1 cellular context compared by ENCODE assay signal in genomic region chr5:134437340-134438267, GRCh38.
TF ChIP-seq lines count a peak whose summit lies in the region.

No MANE protein-coding gene starts in this region.

TF ChIP-seq in K562, 482 proteins besides CTCF, POLR2A, EP300 and RAD21 (continued from another document and continues in another):
- TF ChIP-seq MGA (IDR thresholded peaks at IDR 0.05) (peak; percentile 35; the same call in 1 of the 2 replicates), SP1 (CRISPR knock-in tag; IDR thresholded peaks at IDR 0.05) (peak; percentile 51; the same call in 1 of the 2 replicates), HNRNPL (IDR thresholded peaks at IDR 0.05; ENCODE audit: low read depth, low read length) (no peak), CUX1 (CRISPR knock-in tag; IDR thresholded peaks at IDR 0.05) (peak; percentile 53; the same call in 1 of the 2 replicates), E2F6 (IDR thresholded peaks at IDR 0.05; ENCODE audit: borderline replicate concordance in 1 of 2, extremely low read depth in 1 of 2, insufficient read depth in 1 of 2, insufficient read length in 1 of 2, low read depth in 1 of 2, low read length in 1 of 2, poor library complexity in 1 of 2, severe bottlenecking in 1 of 2) (peak in 1 of 2 experiments; percentile 51), MED1 (CRISPR knock-in tag; IDR thresholded peaks at IDR 0.05; ENCODE audit: borderline replicate concordance) (no peak), ZBTB17 (CRISPR knock-in tag; IDR thresholded peaks at IDR 0.05) (0 out of 2 replicates have a peak, but pooled peaks have one; percentile 44), FOXP1 (CRISPR knock-in tag; IDR thresholded peaks at IDR 0.05) (no peak), ZNF639 (CRISPR knock-in tag; conservative IDR thresholded peaks at IDR 0.05 in 1 of 2, IDR thresholded peaks at IDR 0.05 in 1 of 2) (peak in 1 of 2 experiments; percentile 78; a peak in 2 of 4 replicates), ZNF395 (CRISPR knock-in tag; IDR thresholded peaks at IDR 0.05) (peak; percentile 89; the same call in 1 of the 2 replicates), TAF9B (IDR thresholded peaks at IDR 0.05; ENCODE audit: partially characterized antibody) (no peak), MTF1 (CRISPR knock-in tag; IDR thresholded peaks at IDR 0.05; ENCODE audit: borderline replicate concordance) (0 out of 2 replicates have a peak, but pooled peaks have one; percentile 59), ZNF133 (CRISPR knock-in tag; IDR thresholded peaks at IDR 0.05) (no peak), GTF2F1 (IDR thresholded peaks at IDR 0.05; ENCODE audit: low read depth, low read length) (no peak), NFE2 (IDR thresholded peaks at IDR 0.05; ENCODE audit: low read depth) (peak; percentile 99), E2F3 (CRISPR knock-in tag; IDR thresholded peaks at IDR 0.05) (no peak), ZNF444 (CRISPR knock-in tag; IDR thresholded peaks at IDR 0.05) (no peak), ZBTB7A (IDR thresholded peaks at IDR 0.05; ENCODE audit: borderline replicate concordance, control insufficient read depth, low read depth, low read length) (peak; percentile 84; the same call in 1 of the 2 replicates), U2AF2 (optimal IDR thresholded peaks at IDR 0.05; ENCODE audit: low read depth, low read length) (no peak), POLR3A (IDR thresholded peaks at IDR 0.05; ENCODE audit: borderline replicate concordance, extremely low read depth, insufficient read depth, insufficient read length) (no peak)
- TF ChIP-seq, protein P1, sequence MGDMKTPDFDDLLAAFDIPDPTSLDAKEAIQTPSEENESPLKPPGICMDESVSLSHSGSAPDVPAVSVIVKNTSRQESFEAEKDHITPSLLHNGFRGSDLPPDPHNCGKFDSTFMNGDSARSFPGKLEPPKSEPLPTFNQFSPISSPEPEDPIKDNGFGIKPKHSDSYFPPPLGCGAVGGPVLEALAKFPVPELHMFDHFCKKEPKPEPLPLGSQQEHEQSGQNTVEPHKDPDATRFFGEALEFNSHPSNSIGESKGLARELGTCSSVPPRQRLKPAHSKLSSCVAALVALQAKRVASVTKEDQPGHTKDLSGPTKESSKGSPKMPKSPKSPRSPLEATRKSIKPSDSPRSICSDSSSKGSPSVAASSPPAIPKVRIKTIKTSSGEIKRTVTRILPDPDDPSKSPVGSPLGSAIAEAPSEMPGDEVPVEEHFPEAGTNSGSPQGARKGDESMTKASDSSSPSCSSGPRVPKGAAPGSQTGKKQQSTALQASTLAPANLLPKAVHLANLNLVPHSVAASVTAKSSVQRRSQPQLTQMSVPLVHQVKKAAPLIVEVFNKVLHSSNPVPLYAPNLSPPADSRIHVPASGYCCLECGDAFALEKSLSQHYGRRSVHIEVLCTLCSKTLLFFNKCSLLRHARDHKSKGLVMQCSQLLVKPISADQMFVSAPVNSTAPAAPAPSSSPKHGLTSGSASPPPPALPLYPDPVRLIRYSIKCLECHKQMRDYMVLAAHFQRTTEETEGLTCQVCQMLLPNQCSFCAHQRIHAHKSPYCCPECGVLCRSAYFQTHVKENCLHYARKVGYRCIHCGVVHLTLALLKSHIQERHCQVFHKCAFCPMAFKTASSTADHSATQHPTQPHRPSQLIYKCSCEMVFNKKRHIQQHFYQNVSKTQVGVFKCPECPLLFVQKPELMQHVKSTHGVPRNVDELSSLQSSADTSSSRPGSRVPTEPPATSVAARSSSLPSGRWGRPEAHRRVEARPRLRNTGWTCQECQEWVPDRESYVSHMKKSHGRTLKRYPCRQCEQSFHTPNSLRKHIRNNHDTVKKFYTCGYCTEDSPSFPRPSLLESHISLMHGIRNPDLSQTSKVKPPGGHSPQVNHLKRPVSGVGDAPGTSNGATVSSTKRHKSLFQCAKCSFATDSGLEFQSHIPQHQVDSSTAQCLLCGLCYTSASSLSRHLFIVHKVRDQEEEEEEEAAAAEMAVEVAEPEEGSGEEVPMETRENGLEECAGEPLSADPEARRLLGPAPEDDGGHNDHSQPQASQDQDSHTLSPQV (IDR thresholded peaks at IDR 0.05), result peak; percentile 77
- TF ChIP-seq, protein P2, sequence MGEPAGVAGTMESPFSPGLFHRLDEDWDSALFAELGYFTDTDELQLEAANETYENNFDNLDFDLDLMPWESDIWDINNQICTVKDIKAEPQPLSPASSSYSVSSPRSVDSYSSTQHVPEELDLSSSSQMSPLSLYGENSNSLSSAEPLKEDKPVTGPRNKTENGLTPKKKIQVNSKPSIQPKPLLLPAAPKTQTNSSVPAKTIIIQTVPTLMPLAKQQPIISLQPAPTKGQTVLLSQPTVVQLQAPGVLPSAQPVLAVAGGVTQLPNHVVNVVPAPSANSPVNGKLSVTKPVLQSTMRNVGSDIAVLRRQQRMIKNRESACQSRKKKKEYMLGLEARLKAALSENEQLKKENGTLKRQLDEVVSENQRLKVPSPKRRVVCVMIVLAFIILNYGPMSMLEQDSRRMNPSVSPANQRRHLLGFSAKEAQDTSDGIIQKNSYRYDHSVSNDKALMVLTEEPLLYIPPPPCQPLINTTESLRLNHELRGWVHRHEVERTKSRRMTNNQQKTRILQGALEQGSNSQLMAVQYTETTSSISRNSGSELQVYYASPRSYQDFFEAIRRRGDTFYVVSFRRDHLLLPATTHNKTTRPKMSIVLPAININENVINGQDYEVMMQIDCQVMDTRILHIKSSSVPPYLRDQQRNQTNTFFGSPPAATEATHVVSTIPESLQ (CRISPR knock-in tag; IDR thresholded peaks at IDR 0.05), result 0 out of 2 replicates have a peak, but pooled peaks have one; percentile 89
